ENCODE assay signal across 33 cellular contexts in the genomic region with DNA sequence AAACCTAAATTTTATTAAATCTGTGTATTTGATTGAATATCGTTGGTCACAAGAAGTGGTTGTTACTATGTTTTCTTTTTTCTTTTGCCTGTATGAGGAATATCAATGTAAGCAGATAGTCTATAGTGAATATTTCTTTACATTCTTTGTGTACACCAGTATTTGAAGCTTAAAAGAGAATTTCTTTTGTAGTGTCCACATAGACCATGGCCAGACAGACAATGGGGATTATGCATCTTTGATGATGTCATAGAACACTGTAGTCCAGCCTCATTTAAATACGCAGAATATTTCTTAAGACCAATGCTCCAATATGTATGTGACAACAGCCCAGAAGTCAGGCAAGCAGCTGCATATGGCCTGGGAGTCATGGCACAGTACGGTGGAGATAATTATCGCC.
"Had no signal": no experiment of that assay in that cellular context is flagged by ENCODE, and none has a peak within 500 bp of the region (broad histone marks: within the 10 kb centered on the region; RNA-seq: fewer than 3 reads in every experiment).

No MANE protein-coding gene starts in this region.

- H3K4me1 ChIP-seq: body of pancreas, breast epithelium had no signal

- ATAC-seq: activated CD8-positive, alpha-beta T cell treated with anti-CD3 and anti-CD28 coated beads for 36 hours; activated naive CD4-positive, alpha-beta T cell treated with anti-CD3 and anti-CD28 coated beads, Interleukin-2, amount 50 U/mL, for 72 hours; activated T-cell treated with anti-CD3 and anti-CD28 coated beads, Interleukin-2, amount 50 U/mL, for 4 hours; activated T-cell treated with anti-CD3 and anti-CD28 coated beads, Interleukin-2, amount 50 U/mL, for 72 hours; activated T-helper 17 cell treated with anti-CD3 and anti-CD28 coated beads, Interleukin-2, amount 50 U/mL, for 72 hours; body of pancreas had no signal

- H3K36me3 ChIP-seq: breast epithelium had no signal

- H3K4me3 ChIP-seq: adrenal gland, body of pancreas, breast epithelium had no signal

- DNase-seq: activated B cell treated with CpG ODN at 0.5 μM for 24 hours; activated CD4-positive, alpha-beta memory T cell treated with anti-CD3 and anti-CD28 coated beads for 36 hours; activated CD4-positive, alpha-beta T cell treated with anti-CD3 and anti-CD28 coated beads for 4 hours; activated CD4-positive, alpha-beta T cell treated with anti-CD3 and anti-CD28 coated beads, Interleukin-2, amount 10 ng/mL, durations not matched to agents 24 days and 14 days; activated CD4-positive, alpha-beta T cell treated with anti-CD3 and anti-CD28 coated beads, Interleukin-2, amount 50 U/mL, for 1 hour; activated CD4-positive, alpha-beta T cell treated with anti-CD3 and anti-CD28 coated beads, Interleukin-2, amount 50 U/mL, for 4 hours; activated CD4-positive, CD25-positive, alpha-beta regulatory T cell treated with anti-CD3 and anti-CD28 coated beads, Interleukin-2, amount 50 U/mL, for 72 hours; activated CD8-positive, alpha-beta memory T cell treated with anti-CD3 and anti-CD28 coated beads, Interleukin-2, amount 50 U/mL, for 4 hours; activated CD8-positive, alpha-beta T cell treated with anti-CD3 and anti-CD28 coated beads for 36 hours; activated effector memory CD4-positive, alpha-beta T cell treated with anti-CD3 and anti-CD28 coated beads, Interleukin-2, amount 50 U/mL, for 16 hours; activated gamma-delta T cell treated with Interleukin-2 at 50 U/mL for 16 hours; activated naive CD4-positive, alpha-beta T cell; activated naive CD4-positive, alpha-beta T cell treated with anti-CD3 and anti-CD28 coated beads for 36 hours; activated naive CD4-positive, alpha-beta T cell treated with anti-CD3 and anti-CD28 coated beads, Interleukin-2, amount 50 U/mL, for 16 hours; activated naive CD8-positive, alpha-beta T cell treated with anti-CD3 and anti-CD28 coated beads for 36 hours; activated T-cell treated with anti-CD3 and anti-CD28 coated beads for 4 hours; activated T-cell treated with anti-CD3 and anti-CD28 coated beads, Interleukin-2, amount 50 U/mL, for 1 hour; activated T-cell treated with anti-CD3 and anti-CD28 coated beads, Interleukin-2, amount 50 U/mL, for 4 hours; activated T-cell treated with anti-CD3 and anti-CD28 coated beads, Interleukin-2, amount 50 U/mL, for 72 hours; adrenal gland; amniotic stem cell; aorta; body of pancreas; brain microvascular endothelial cell; central memory CD4-positive, alpha-beta T cell; T-helper 2 cell; T-helper 9 cell had no signal

- H3K9me3 ChIP-seq: adrenal gland, body of pancreas, breast epithelium had no signal

- H3K27me3 ChIP-seq: adrenal gland, body of pancreas, brain microvascular endothelial cell, breast epithelium had no signal

- FAIRE-seq: astrocyte, TTC549 had no signal

- H3K27ac ChIP-seq: adrenal gland, body of pancreas, brain microvascular endothelial cell, breast epithelium, VCaP had no signal
